Comparison of ENCODE assay signal across 19 cellular contexts in the genomic region with DNA sequence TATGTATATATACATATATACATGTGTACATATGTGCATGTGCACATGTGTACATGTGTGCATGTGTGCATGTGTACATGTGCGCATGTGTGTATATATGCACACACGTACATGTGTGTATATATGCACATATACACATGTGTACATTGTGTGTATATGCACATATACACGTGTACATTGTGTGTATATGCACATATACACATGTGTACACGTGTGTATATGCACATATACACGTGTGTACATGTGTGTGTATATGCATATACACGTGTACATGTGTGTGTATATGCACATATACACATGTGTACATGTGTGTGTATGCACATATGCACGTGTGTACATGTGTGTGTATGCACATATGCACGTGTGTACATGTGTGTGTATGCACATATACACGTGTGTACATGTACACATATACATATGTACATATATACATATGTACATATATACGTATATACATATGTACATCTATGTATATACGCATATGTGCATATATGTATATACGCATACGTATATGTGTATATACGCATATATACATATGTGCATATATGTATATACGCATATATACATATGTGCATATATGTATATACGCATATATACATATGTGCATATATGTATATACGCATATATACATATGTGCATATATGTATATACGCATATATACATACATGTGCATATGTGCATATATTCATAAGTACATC.
DNase-seq lines count a peak whose midpoint lies in the region; ATAC-seq, FAIRE-seq and TF ChIP-seq lines count a peak whose summit lies in the region.
"Had no signal": no experiment of that assay in that cellular context is flagged by ENCODE, and none has a peak within 500 bp of the region (broad histone marks: within the 10 kb centered on the region; RNA-seq: fewer than 3 reads in every experiment).

No MANE protein-coding gene starts in this region.

- FAIRE-seq in A549 (lab: Jason Lieb, UNC), result peak; percentile 84
- FAIRE-seq in HTR-8/SVneo (lab: Jason Lieb, UNC), result peak; percentile 96
- peak; percentile 41 for FAIRE-seq in endometrium (lab: Jason Lieb, UNC)
- FAIRE-seq in small intestine (lab: Jason Lieb, UNC), result peak; percentile 68

- H3K4me2 ChIP-seq in A549, result no peak overlapping the region

- TF ChIP-seq POLR2A in A549 (IDR thresholded peaks at IDR 0.05; ENCODE audit: low read length), result no peak

- CTCF ChIA-PET in A549 (lab: Yijun Ruan, JAX), result no interaction called here

- no peak for TF ChIP-seq EP300 in A549 (IDR thresholded peaks at IDR 0.05)

- H3K4me3 ChIP-seq in A549 (no peak overlapping the region), small intestine (ENCODE audit: low read depth in 1 of 2, low read length in 2 of 2) (no peak overlapping the region)

- H3K9me3 ChIP-seq in A549 (no peaks in the 10 kb centered on the region), small intestine (ENCODE audit: control insufficient read depth, low read depth) (no peaks in the 10 kb centered on the region)
- H3K9me3 ChIP-seq: BE2C had no signal

- TF ChIP-seq CTCF in A549 (IDR thresholded peaks at IDR 0.05), result no peak

- H3K27me3 ChIP-seq in small intestine (ENCODE audit: control insufficient read depth in 2 of 2, insufficient read depth in 2 of 2, low read length in 2 of 2), result peaks cover 0 to 2% of the 10 kb centered on the region in 2 donors
- H3K27me3 ChIP-seq: BE2C had no signal

- TF ChIP-seq RAD21 in A549 (conservative IDR thresholded peaks at IDR 0.05 in 1 of 2, IDR thresholded peaks at IDR 0.05 in 1 of 2), result no peak

- POLR2A ChIA-PET in A549 (lab: Yijun Ruan, JAX), result no interaction called here

- WGBS in A549 (ENCODE audit: missing lambda C conversion rate), result 54% methylated on average over 18 of the region's 18 CpGs
- WGBS in small intestine, 3 donors, result 37 to 71% (median 66%) methylated on average over 18 of the region's 18 CpGs

- DNase-seq in A549 (ENCODE audit: low read depth in 1 of 2, low spot score in 1 of 2) (no peak), HTR-8/SVneo (ENCODE audit: insufficient read length, low spot score) (no peak), small intestine (no peak), left cardiac atrium (no peak), HuH-7.5 (ENCODE audit: low spot score) (no peak)
- DNase-seq in stimulated activated CD4-positive, alpha-beta T cell treated with anti-CD3 and anti-CD28 coated beads, Interleukin-15, amount 100 ng/mL, for 24 hours, result no peak
- DNase-seq: ACHN; BE2C; C1 segment of cervical spinal cord; CD4-positive, CD25-positive, alpha-beta regulatory T cell; CD8-positive, alpha-beta memory T cell; COR-L47; DMS 273 treated with DMSO at 0.1 percent for 48 hours; DMS53; DND-41; EL; GOT3; H9 had no signal

- H3K36me3 ChIP-seq in small intestine (ENCODE audit: control insufficient read depth in 2 of 2, insufficient read depth in 2 of 2, low read length in 2 of 2), result no peaks in the 10 kb centered on the region
- H3K36me3 ChIP-seq: BE2C had no signal

- intact Hi-C loops in left cardiac atrium (cut with DNase I), result no loop called here

- H3K4me1 ChIP-seq in A549 (no peaks in the 10 kb centered on the region), small intestine (ENCODE audit: control insufficient read depth in 2 of 2, insufficient read depth in 1 of 2, low read depth in 1 of 2, low read length in 1 of 2) (no peaks in the 10 kb centered on the region)
- H3K4me1 ChIP-seq: BE2C had no signal

- ATAC-seq in A549 (no peak), left cardiac atrium (no peak)

- H3K27ac ChIP-seq in A549 (no peak overlapping the region), small intestine (ENCODE audit: low read depth in 1 of 2, low read length in 1 of 2) (no peak overlapping the region)

TF ChIP-seq in A549, 52 proteins besides CTCF, POLR2A, EP300 and RAD21:
- TF ChIP-seq FOSL2 (IDR thresholded peaks at IDR 0.05) (no peak), FOSL2 (CRISPR knock-in tag; IDR thresholded peaks at IDR 0.05) (no peak), KDM1A (IDR thresholded peaks at IDR 0.05; ENCODE audit: low read depth) (0 out of 2 replicates have a peak, but pooled peaks have one; percentile 60)
TF ChIP-seq in A549: peak in this region for 1.
